17 cellular contexts compared by ENCODE assay signal in the genomic region with DNA sequence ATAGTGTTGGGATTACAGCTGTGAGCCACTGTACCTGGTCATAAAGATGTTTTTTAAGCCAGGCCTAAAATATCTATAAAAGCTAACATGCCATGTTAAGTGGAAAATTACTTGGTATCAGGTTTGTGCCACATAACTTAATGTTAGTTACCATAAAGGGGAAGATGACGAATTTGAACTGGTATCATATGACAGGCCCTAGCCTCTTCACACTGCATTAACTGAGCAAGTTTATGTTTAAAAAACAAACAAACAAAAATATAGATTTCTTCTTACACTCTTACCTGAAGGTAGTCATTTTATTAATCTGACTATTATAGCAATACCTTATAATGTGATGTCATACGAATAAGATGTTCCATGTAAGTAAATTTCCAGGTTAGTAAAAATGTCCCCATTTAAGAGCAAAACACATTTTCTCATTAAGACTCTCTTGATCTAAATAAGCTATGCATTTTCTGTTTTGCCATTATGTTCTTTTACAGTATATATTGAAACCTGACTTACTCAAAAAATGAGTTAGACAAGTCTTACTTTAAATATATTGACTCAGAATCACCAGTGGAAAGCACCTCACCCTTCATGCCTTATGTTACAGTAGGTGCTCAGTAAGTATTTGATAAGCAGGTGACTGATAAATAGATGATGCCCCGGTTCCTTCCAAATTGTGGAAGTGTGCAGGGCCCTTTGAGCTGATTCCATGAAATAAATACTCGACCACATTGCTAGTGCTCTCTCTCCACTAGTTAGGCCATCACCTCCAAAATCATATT.
DNase-seq lines count a peak whose midpoint lies in the region; ATAC-seq and TF ChIP-seq lines count a peak whose summit lies in the region.
"Had no signal": no experiment of that assay in that cellular context is flagged by ENCODE, and none has a peak within 500 bp of the region (broad histone marks: within the 10 kb centered on the region; RNA-seq: fewer than 3 reads in every experiment).

No MANE protein-coding gene starts in this region.

- H3K27ac ChIP-seq in naive thymus-derived CD4-positive, alpha-beta T cell (ENCODE audit: low read depth, low read length) = peak overlapping the region; percentile 36
- no peak overlapping the region for H3K27ac ChIP-seq in suprapubic skin
- H3K27ac ChIP-seq: coronary artery, stomach had no signal

- peak overlapping the region; percentile 46 for H3K4me3 Mint-ChIP-seq in T-helper 2 cell treated with Interferon-gamma antibody and Interleukin-4, amounts not matched to agents 5 μg/mL and 100 μg/mL, for 36 hours
- H3K4me3 Mint-ChIP-seq in naive thymus-derived CD4-positive, alpha-beta T cell = peak overlapping the region in 4 of 10 donors; percentile 29 to 54 (median 50)

- H3K27me3 ChIP-seq in naive thymus-derived CD4-positive, alpha-beta T cell (ENCODE audit: control insufficient read depth in 2 of 2, insufficient read depth in 2 of 2, low read length in 2 of 2) = no peaks in the 10 kb centered on the region
- H3K27me3 ChIP-seq in suprapubic skin = no peaks in the 10 kb centered on the region
- H3K27me3 ChIP-seq: stomach had no signal

- ATAC-seq in activated CD4-positive, CD25-positive, alpha-beta regulatory T cell treated with anti-CD3 and anti-CD28 coated beads, Interleukin-2, amount 50 U/mL, for 24 hours = peak; percentile 71 to 76
- ATAC-seq in GM19463 (IDR thresholded peaks at IDR 0.05; ENCODE audit: unreplicated experiment) = peak; percentile 36
- ATAC-seq in naive thymus-derived CD4-positive, alpha-beta T cell = no peak
- ATAC-seq in GM18861 (IDR thresholded peaks at IDR 0.05; ENCODE audit: unreplicated experiment) = no peak
- ATAC-seq in HG03342 (IDR thresholded peaks at IDR 0.05; ENCODE audit: unreplicated experiment) = no peak
- ATAC-seq: left lobe of liver had no signal

- H3K4me3 ChIP-seq in naive thymus-derived CD4-positive, alpha-beta T cell (ENCODE audit: low read length) = no peak overlapping the region
- no peak overlapping the region for H3K4me3 ChIP-seq in suprapubic skin
- H3K4me3 ChIP-seq: coronary artery, stomach had no signal

- TF ChIP-seq CTCF in suprapubic skin (IDR thresholded peaks at IDR 0.05) = no peak

- intact Hi-C loops in naive thymus-derived CD4-positive, alpha-beta T cell (cut with micrococcal nuclease) = no loop called here

- 88% methylated on average over 4 of the region's 4 CpGs for WGBS in suprapubic skin

- no peaks in the 10 kb centered on the region for H3K27me3 Mint-ChIP-seq in T-helper 2 cell treated with Interferon-gamma antibody and Interleukin-4, amounts not matched to agents 5 μg/mL and 100 μg/mL, for 36 hours (ENCODE audit: low read depth)
- H3K27me3 Mint-ChIP-seq in naive thymus-derived CD4-positive, alpha-beta T cell = no peaks in the 10 kb centered on the region

- peaks cover 78% of the 10 kb centered on the region for H3K36me3 Mint-ChIP-seq in T-helper 2 cell treated with Interferon-gamma antibody and Interleukin-4, amounts not matched to agents 5 μg/mL and 100 μg/mL, for 36 hours (ENCODE audit: low read depth)
- H3K36me3 Mint-ChIP-seq in naive thymus-derived CD4-positive, alpha-beta T cell = peaks cover 8 to 56% (median 45%) of the 10 kb centered on the region in 5 donors

- H3K4me1 ChIP-seq in naive thymus-derived CD4-positive, alpha-beta T cell (ENCODE audit: control insufficient read depth in 2 of 2, insufficient read depth in 2 of 2, low read length in 2 of 2) = peaks cover 45 to 50% of the 10 kb centered on the region in 2 donors
- H3K4me1 ChIP-seq in suprapubic skin = no peaks in the 10 kb centered on the region

- TF ChIP-seq POLR2A in suprapubic skin (IDR thresholded peaks at IDR 0.05) = no peak

- peak overlapping the region; percentile 82 for H3K27ac Mint-ChIP-seq in T-helper 2 cell treated with Interferon-gamma antibody and Interleukin-4, amounts not matched to agents 5 μg/mL and 100 μg/mL, for 36 hours
- H3K27ac Mint-ChIP-seq in naive thymus-derived CD4-positive, alpha-beta T cell = peak overlapping the region; percentile 78 to 97 (median 85)

- no peaks in the 10 kb centered on the region for H3K9me3 ChIP-seq in naive thymus-derived CD4-positive, alpha-beta T cell (ENCODE audit: control insufficient read depth in 2 of 3, low read length in 3 of 3)
- no peaks in the 10 kb centered on the region for H3K9me3 ChIP-seq in suprapubic skin
- H3K9me3 ChIP-seq: stomach had no signal

- CTCF ChIA-PET in naive thymus-derived CD4-positive, alpha-beta T cell (lab: Charles Lee) = no interaction called here

- no peak for TF ChIP-seq EP300 in suprapubic skin (IDR thresholded peaks at IDR 0.05)

- no peaks in the 10 kb centered on the region for H3K9me3 Mint-ChIP-seq in T-helper 2 cell treated with Interferon-gamma antibody and Interleukin-4, amounts not matched to agents 5 μg/mL and 100 μg/mL, for 36 hours
- no peaks in the 10 kb centered on the region for H3K9me3 Mint-ChIP-seq in naive thymus-derived CD4-positive, alpha-beta T cell

- DNase-seq in activated CD4-positive, CD25-positive, alpha-beta regulatory T cell (lab: John Stamatoyannopoulos, UW) = no peak
- DNase-seq in T-helper 2 cell treated with Interferon-gamma antibody and Interleukin-4, amounts not matched to agents 5 μg/mL and 100 μg/mL, for 36 hours (ENCODE audit: low spot score) = peak; percentile 35
- no peak for DNase-seq in naive thymus-derived CD4-positive, alpha-beta T cell
- no peak for DNase-seq in suprapubic skin (ENCODE audit: low spot score in 2 of 2)
- DNase-seq: activated effector memory CD4-positive, alpha-beta T cell treated with anti-CD3 and anti-CD28 coated beads, Interleukin-2, amount 50 U/mL, for 16 hours; DMS53; Kasumi-1; NCI-H2171; occipital lobe; stomach; T1000 had no signal

- H3K4me1 Mint-ChIP-seq in T-helper 2 cell treated with Interferon-gamma antibody and Interleukin-4, amounts not matched to agents 5 μg/mL and 100 μg/mL, for 36 hours (ENCODE audit: low read depth) = peaks cover 68% of the 10 kb centered on the region
- peaks cover 17 to 89% (median 78%) of the 10 kb centered on the region in 7 donors for H3K4me1 Mint-ChIP-seq in naive thymus-derived CD4-positive, alpha-beta T cell

- peaks cover 21 to 54% (median 22%) of the 10 kb centered on the region in 3 experiments for H3K36me3 ChIP-seq in naive thymus-derived CD4-positive, alpha-beta T cell (ENCODE audit: control insufficient read depth in 2 of 3, insufficient read depth in 3 of 3, low read length in 3 of 3)
- peaks cover 37% of the 10 kb centered on the region for H3K36me3 ChIP-seq in suprapubic skin

- POLR2A ChIA-PET in naive thymus-derived CD4-positive, alpha-beta T cell (lab: Charles Lee) = interaction anchor here (0.6 to 1.1 kb wide), 3 partner anchors 89 to 218 kb away, joined by 3 read pairs; no protein-coding TSS in a partner anchor

Comparison
In these comparisons a context has a peak if more than half of its experiments do, and no peak if none do; other contexts are left out.
1. ATAC-seq: peak in activated CD4-positive, CD25-positive, alpha-beta regulatory T cell treated with anti-CD3 and anti-CD28 coated beads, Interleukin-2, amount 50 U/mL, for 24 hours (2 of 2) and GM19463 (single experiment); none in naive thymus-derived CD4-positive, alpha-beta T cell (single experiment), GM18861 (single experiment) and HG03342 (single experiment).